Comparison of ENCODE assay signal across 8 cellular contexts in the genomic region with DNA sequence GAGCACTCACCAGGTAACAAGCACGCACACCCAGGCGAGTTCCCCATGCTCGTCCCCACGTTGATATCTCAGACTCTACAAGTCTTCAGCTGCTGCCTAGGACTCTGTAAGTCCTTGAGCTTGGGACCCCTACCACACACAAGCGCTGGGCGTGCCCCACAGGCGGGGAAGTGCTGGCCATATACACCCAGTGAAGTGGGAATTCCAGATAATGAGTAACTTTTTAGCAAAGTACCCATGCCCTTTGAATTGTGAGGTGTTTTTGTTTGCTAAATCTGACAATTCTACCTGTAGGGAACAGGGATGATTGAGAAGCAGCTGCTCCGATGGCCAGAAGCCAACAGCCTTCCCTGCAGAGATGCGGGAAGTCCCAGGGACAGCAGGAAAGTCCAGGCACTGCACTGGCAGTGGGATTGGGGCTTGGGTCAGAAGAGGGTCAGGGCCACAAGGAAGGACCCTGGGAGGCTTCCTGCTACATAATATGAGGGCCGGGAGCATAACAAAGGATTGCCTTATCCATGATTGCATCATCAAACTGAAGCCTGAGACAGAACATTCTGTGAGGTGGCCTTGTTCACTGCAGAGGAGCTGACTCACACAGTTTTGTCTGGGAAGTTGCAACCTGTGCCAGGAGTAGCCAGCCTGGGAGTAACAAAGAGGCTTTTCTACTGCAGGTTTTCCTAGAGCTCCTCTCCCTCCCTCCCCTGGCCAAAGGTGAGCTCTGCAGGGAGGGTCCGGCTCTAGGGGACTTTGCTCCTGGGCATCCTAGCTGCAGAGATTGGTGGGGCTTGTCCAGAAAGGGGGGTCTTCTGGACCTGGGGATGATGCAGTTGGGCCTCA. TPM values are rescaled to one million over a fixed set of nuclear protein-coding genes. Genes with fewer than 3 reads are reported as not detected.
DNase-seq lines count a peak whose midpoint lies in the region; ATAC-seq and TF ChIP-seq lines count a peak whose summit lies in the region.
"Had no signal": no experiment of that assay in that cellular context is flagged by ENCODE, and none has a peak within 500 bp of the region (broad histone marks: within the 10 kb centered on the region; RNA-seq: fewer than 3 reads in every experiment).

No MANE protein-coding gene starts in this region.

- H3K56ac ChIP-seq in IMR-90 (ENCODE audit: extremely low read depth, insufficient read depth, low read length): no peak overlapping the region

- H2AK5ac ChIP-seq in IMR-90 (ENCODE audit: low read depth, low read length): no peak overlapping the region

- dilution Hi-C loops in IMR-90 (cut with HindIII; ENCODE audit: low sequenced_read_pairs, unreplicated experiment): no loop called here

- POLR2A ChIA-PET in IMR-90 (lab: Charles Lee; ENCODE audit: unreplicated experiment): no interaction called here

- peak overlapping the region; percentile 62 for H2AK9ac ChIP-seq in IMR-90 (replicated peaks; ENCODE audit: low read depth, low read length, poor library complexity)

- H3K23ac ChIP-seq in IMR-90 (ENCODE audit: low read depth, low read length): no peak overlapping the region

- peaks cover 7% of the 10 kb centered on the region; the same call in 1 of the 2 replicates for H3K9me1 ChIP-seq in IMR-90 (ENCODE audit: insufficient read depth, low read length)

- ATAC-seq in IMR-90 (ENCODE audit: low read depth): peak; percentile 27
- ATAC-seq in left colon: peak; percentile 85
- no peak for ATAC-seq in stimulated activated naive CD8-positive, alpha-beta T cell treated with anti-CD3 and anti-CD28 coated beads, Interleukin-15, Interleukin-2, amounts not matched to agents 100 U/mL and 50 U/mL, for 24 hours
- ATAC-seq in HG03045 (IDR thresholded peaks at IDR 0.05; ENCODE audit: unreplicated experiment): no peak
- ATAC-seq in GM19023 (IDR thresholded peaks at IDR 0.05; ENCODE audit: unreplicated experiment): no peak

- H3K27ac ChIP-seq in IMR-90 (ENCODE audit: insufficient read depth, low read length): peak overlapping the region; percentile 46; the same call in 1 of the 2 replicates
- H3K27ac ChIP-seq in breast epithelium: peak overlapping the region; percentile 96 to 97
- H3K27ac ChIP-seq in thyroid gland: no peak overlapping the region
- H3K27ac ChIP-seq: SK-N-MC had no signal

- peak overlapping the region; percentile 64; the same call in 1 of the 2 replicates for H3K18ac ChIP-seq in IMR-90 (ENCODE audit: low read depth, low read length)

- 54% methylated on average over 2 of the region's 11 CpGs; no CpG with 5 or more reads in 1 of the 2 experiments for WGBS in IMR-90 (ENCODE audit: extremely low coverage in 2 of 2, insufficient read length in 1 of 2), 2 experiments
- WGBS in thyroid gland, 2 donors: 59 to 64% methylated on average over 11 of the region's 11 CpGs

- intact Hi-C loops in IMR-90 (cut with micrococcal nuclease) (no loop called here), breast epithelium (cut with DNase I; ENCODE audit: low total_unique reads) (no loop called here), left colon (cut with DNase I, micrococcal nuclease) (no loop called here), thyroid gland (cut with DNase I) (no loop called here)

- H3K27me3 ChIP-seq in IMR-90 (ENCODE audit: control insufficient read depth, insufficient read depth, low read length) (no peaks in the 10 kb centered on the region; the same call in 1 of the 2 replicates), breast epithelium (no peaks in the 10 kb centered on the region), thyroid gland (no peaks in the 10 kb centered on the region)

- peak overlapping the region; percentile 27 for H3K14ac ChIP-seq in IMR-90 (replicated peaks; ENCODE audit: low read depth, low read length)

- H3K4me3 ChIP-seq in IMR-90 (ENCODE audit: insufficient read depth, low read depth, low read length): no peak overlapping the region
- peak overlapping the region in 1 of 3 donors; percentile 44 for H3K4me3 ChIP-seq in breast epithelium
- no peak overlapping the region for H3K4me3 ChIP-seq in thyroid gland (replicated peaks in 1 of 3)
- H3K4me3 ChIP-seq: SK-N-MC had no signal

- TF ChIP-seq CTCF in IMR-90 (conservative IDR thresholded peaks at IDR 0.05; ENCODE audit: low read depth, low read length): no peak
- peak; percentile 32 to 75 (median 38) for TF ChIP-seq CTCF in breast epithelium (IDR thresholded peaks at IDR 0.05)
- TF ChIP-seq CTCF in thyroid gland (IDR thresholded peaks at IDR 0.05): no peak

- H2BK120ac ChIP-seq in IMR-90 (ENCODE audit: low read depth, low read length): peak overlapping the region; percentile 82

- peak overlapping the region; percentile 65 for H3K4ac ChIP-seq in IMR-90 (ENCODE audit: low read depth, low read length)

- peak overlapping the region; percentile 69 for H2BK20ac ChIP-seq in IMR-90 (ENCODE audit: low read depth, low read length)

- H3K36me3 ChIP-seq in IMR-90 (ENCODE audit: control insufficient read depth, insufficient read depth, low read length): no peaks in the 10 kb centered on the region
- H3K36me3 ChIP-seq in breast epithelium: no peaks in the 10 kb centered on the region
- H3K36me3 ChIP-seq in thyroid gland: no peaks in the 10 kb centered on the region

- DNase-seq in IMR-90 (peak; percentile 97), breast epithelium (ENCODE audit: low spot score in 2 of 2) (peak; percentile 74 to 96), left colon (peak; percentile 49 to 89), thyroid gland (peak; percentile 37 to 43)
- DNase-seq in stimulated activated naive CD8-positive, alpha-beta T cell treated with anti-CD3 and anti-CD28 coated beads, Interleukin-15, Interleukin-2, amounts not matched to agents 100 U/mL and 50 U/mL, for 24 hours: no peak

- no peak for TF ChIP-seq RAD21 in IMR-90 (IDR thresholded peaks at IDR 0.05; ENCODE audit: low read length)

- CTCF ChIA-PET in IMR-90 (lab: Yijun Ruan, JAX): interaction anchor here (0.6 to 0.9 kb wide), 3 partner anchors 91 to 696 kb away, joined by 3 read pairs; no protein-coding TSS in a partner anchor

- no peaks in the 10 kb centered on the region for H4K20me1 ChIP-seq in IMR-90 (ENCODE audit: insufficient read depth, low read length)

- H4K8ac ChIP-seq in IMR-90 (ENCODE audit: low read depth in 2 of 2, low read length in 2 of 2): peak overlapping the region; percentile 36 to 77; a peak in 2 of 4 replicates

- H3K4me1 ChIP-seq in IMR-90 (ENCODE audit: control insufficient read depth, insufficient read depth, low read length): peaks cover 20% of the 10 kb centered on the region
- H3K4me1 ChIP-seq in breast epithelium: peaks cover 14 to 41% of the 10 kb centered on the region in 2 donors
- H3K4me1 ChIP-seq in thyroid gland: peaks cover 0 to 27% of the 10 kb centered on the region in 2 donors

- H3K9me3 ChIP-seq in IMR-90 (ENCODE audit: control insufficient read depth, insufficient read depth, low read length) (no peaks in the 10 kb centered on the region), breast epithelium (no peaks in the 10 kb centered on the region), thyroid gland (no peaks in the 10 kb centered on the region)

- peak overlapping the region; percentile 61; the same call in 2 of the 3 replicates for H2BK15ac ChIP-seq in IMR-90 (ENCODE audit: low read depth, low read length)

- peak overlapping the region; percentile 56 for H2BK5ac ChIP-seq in IMR-90 (ENCODE audit: low read depth, low read length, poor library complexity, severe bottlenecking)

- H2AFZ ChIP-seq in IMR-90 (replicated peaks; ENCODE audit: low read length, poor library complexity): peak overlapping the region; percentile 64

- no peak overlapping the region for H3K4me2 ChIP-seq in IMR-90 (ENCODE audit: low read depth, low read length)

- H3K79me1 ChIP-seq in IMR-90 (ENCODE audit: low read depth in 1 of 2, low read length in 2 of 2): no peaks in the 10 kb centered on the region

- peak overlapping the region; percentile 92 for H4K91ac ChIP-seq in IMR-90 (ENCODE audit: insufficient read depth, low read depth, low read length)

- H4K5ac ChIP-seq in IMR-90 (ENCODE audit: low read depth, low read length): peak overlapping the region; percentile 62; the same call in 1 of the 2 replicates

- TF ChIP-seq POLR2A in IMR-90 (IDR thresholded peaks at IDR 0.05; ENCODE audit: low read depth, low read length): no peak
- no peak for TF ChIP-seq POLR2A in breast epithelium (IDR thresholded peaks at IDR 0.05)
- no peak for TF ChIP-seq POLR2A in thyroid gland (IDR thresholded peaks at IDR 0.05)

- BruUV-seq in IMR-90 (replicated peaks; lab: Mats Ljungman, UMichigan): no TSS peak

- in situ Hi-C loops in IMR-90 (cut with MboI; ENCODE audit: low sequenced_read_pairs): no loop called here

- H3K9ac ChIP-seq in IMR-90 (ENCODE audit: low read depth, low read length): no peak overlapping the region

TF ChIP-seq in IMR-90, 13 proteins besides CTCF, POLR2A, EP300 and RAD21 (continues in another document):
- TF ChIP-seq CEBPB (IDR thresholded peaks at IDR 0.05; ENCODE audit: low read depth, low read length): peak; percentile 100

RNA-seq across cellular contexts. Expression of a gene that starts 13.2 kb away (rescaled TPM):
- total RNA-seq in IMR-90 (2012; rRNA removed) (under 0.01 and 0.36 TPM in 2 replicates), breast epithelium (1,000 to 10,000 TPM in 2 of 3 donors, 10 to 100 TPM in 1; 88.7 to 1,840 (median 1,497) TPM), left colon (10 to 100 TPM; 12.2 to 16.9 TPM), thyroid gland (100 to 1,000 TPM in 1 of 4 donors, 10 to 100 TPM in 3; 16.3 to 200 (median 91.1) TPM)
- polyA plus RNA-seq in IMR-90 (2012; rRNA removed): 0.33 and 0.48 TPM in 2 replicates
- polyA plus RNA-seq in IMR-90 (2012; cell fraction: cytosol; rRNA removed): 0.37 and 0.42 TPM in 2 replicates
- polyA plus RNA-seq in IMR-90 (2012; cell fraction: nucleus; rRNA removed; ENCODE audit: low replicate concordance): 0.25 and 0.45 TPM in 2 replicates

RNA-seq across cellular contexts. Expression of a gene that starts 17.8 kb away (rescaled TPM):
- total RNA-seq in IMR-90 (2012; rRNA removed) (not detected in 2 replicates), breast epithelium (10 to 100 TPM in 2 of 3 donors, 1 to 10 TPM in 1; 4.3 to 32.9 (median 20.6) TPM), left colon (under 1 TPM; 0.46 to 0.75 TPM), thyroid gland (1 to 10 TPM; 1.3 to 6.6 (median 2.9) TPM)
- not detected in 2 replicates for polyA plus RNA-seq in IMR-90 (2012; rRNA removed)
- polyA plus RNA-seq in IMR-90 (2012; cell fraction: cytosol; rRNA removed): not detected in 2 replicates
- not detected in 2 replicates for polyA plus RNA-seq in IMR-90 (2012; cell fraction: nucleus; rRNA removed; ENCODE audit: low replicate concordance)

RNA-seq across cellular contexts. Expression of a gene that starts 37.8 kb away (rescaled TPM):
- total RNA-seq in IMR-90 (2012; rRNA removed): not detected in 2 replicates
- polyA plus RNA-seq in IMR-90 (2012; rRNA removed): not detected in 2 replicates
- polyA plus RNA-seq in IMR-90 (2012; cell fraction: cytosol; rRNA removed): not detected in 2 replicates
- not detected in 2 replicates for polyA plus RNA-seq in IMR-90 (2012; cell fraction: nucleus; rRNA removed; ENCODE audit: low replicate concordance)
- total RNA-seq in breast epithelium: not detected
- total RNA-seq in left colon: not detected
- total RNA-seq in thyroid gland: not detected

Comparison
In these comparisons a context has a peak if more than half of its experiments do, and no peak if none do; other contexts are left out.
1. ATAC-seq: peak in IMR-90 (single experiment) and left colon (single experiment); none in stimulated activated naive CD8-positive, alpha-beta T cell treated with anti-CD3 and anti-CD28 coated beads, Interleukin-15, Interleukin-2, amounts not matched to agents 100 U/mL and 50 U/mL, for 24 hours (single experiment), HG03045 (single experiment) and GM19023 (single experiment).
2. H3K27ac ChIP-seq: peak in IMR-90 (single experiment) and breast epithelium (2 of 2); none in thyroid gland (0 of 3).
3. CTCF ChIP-seq: peak in breast epithelium (3 of 3); none in IMR-90 (single experiment) and thyroid gland (0 of 6).